12 cellular contexts compared by ENCODE assay signal in genomic region chr10:90167174-90168064, GRCh38.
A peak's percentile ranks its signal among the peaks of the same experiment; 100 is the strongest.
DNase-seq lines count a peak whose midpoint lies in the region; ATAC-seq and TF ChIP-seq lines count a peak whose summit lies in the region.
"Had no signal": no experiment of that assay in that cellular context is flagged by ENCODE, and none has a peak within 500 bp of the region (broad histone marks: within the 10 kb centered on the region; RNA-seq: fewer than 3 reads in every experiment).

No MANE protein-coding gene starts in this region.

- peak; percentile 87 for ATAC-seq in HG03095 (IDR thresholded peaks at IDR 0.05; ENCODE audit: unreplicated experiment)
- peak; percentile 64 for ATAC-seq in stimulated activated memory B cell treated with anti-CD40 and anti-IgM and Interleukin-4, amounts not matched to agents 10 μg/mL and 1 μg/mL and 100 μg/mL, for 72 hours
- ATAC-seq in HG03378 (IDR thresholded peaks at IDR 0.05; ENCODE audit: unreplicated experiment) = no peak

- no peaks in the 10 kb centered on the region for H3K36me3 Mint-ChIP-seq in stimulated activated memory B cell treated with anti-CD40 and anti-IgM and Interleukin-4, amounts not matched to agents 10 μg/mL and 1 μg/mL and 100 μg/mL, for 72 hours

- no peaks in the 10 kb centered on the region for H3K4me1 Mint-ChIP-seq in stimulated activated memory B cell treated with anti-CD40 and anti-IgM and Interleukin-4, amounts not matched to agents 10 μg/mL and 1 μg/mL and 100 μg/mL, for 72 hours

- H3K27me3 Mint-ChIP-seq in stimulated activated memory B cell treated with anti-CD40 and anti-IgM and Interleukin-4, amounts not matched to agents 10 μg/mL and 1 μg/mL and 100 μg/mL, for 72 hours = peaks cover 8% of the 10 kb centered on the region

- H3K4me3 Mint-ChIP-seq in stimulated activated memory B cell treated with anti-CD40 and anti-IgM and Interleukin-4, amounts not matched to agents 10 μg/mL and 1 μg/mL and 100 μg/mL, for 72 hours = no peak overlapping the region

- DNase-seq in GM20000 (ENCODE audit: low spot score) = peak; percentile 17
- DNase-seq in SKM-1 (lab: John Stamatoyannopoulos, UW; ENCODE audit: unreplicated experiment) = peak; percentile 56
- no peak for DNase-seq in NCI-H1105 (lab: John Stamatoyannopoulos, UW)
- DNase-seq in activated CD4-positive, alpha-beta T cell treated with anti-CD3 and anti-CD28 coated beads, Interleukin-2, amount 50 U/mL, for 1 hour = no peak
- DNase-seq: activated CD8-positive, alpha-beta memory T cell treated with anti-CD3 and anti-CD28 coated beads, Interleukin-2, amount 50 U/mL, for 4 hours; cerebellar nuclear complex; DMS153; glutamatergic neuron; NCI-H748 treated with DMSO at 0.1 percent for 48 hours had no signal

- H3K27ac Mint-ChIP-seq in stimulated activated memory B cell treated with anti-CD40 and anti-IgM and Interleukin-4, amounts not matched to agents 10 μg/mL and 1 μg/mL and 100 μg/mL, for 72 hours = no peak overlapping the region

- peaks cover 3% of the 10 kb centered on the region for H3K9me3 Mint-ChIP-seq in stimulated activated memory B cell treated with anti-CD40 and anti-IgM and Interleukin-4, amounts not matched to agents 10 μg/mL and 1 μg/mL and 100 μg/mL, for 72 hours

- TF ChIP-seq CTCF in GM20000 (IDR thresholded peaks at IDR 0.05; ENCODE audit: extremely low read depth, missing control alignments) = no peak

Comparison
In these comparisons a context has a peak if more than half of its experiments do, and no peak if none do; other contexts are left out.
1. DNase-seq: peak in GM20000 (single experiment) and SKM-1 (single experiment); none in NCI-H1105 (single experiment) and activated CD4-positive, alpha-beta T cell treated with anti-CD3 and anti-CD28 coated beads, Interleukin-2, amount 50 U/mL, for 1 hour (single experiment).